In the genomic region with DNA sequence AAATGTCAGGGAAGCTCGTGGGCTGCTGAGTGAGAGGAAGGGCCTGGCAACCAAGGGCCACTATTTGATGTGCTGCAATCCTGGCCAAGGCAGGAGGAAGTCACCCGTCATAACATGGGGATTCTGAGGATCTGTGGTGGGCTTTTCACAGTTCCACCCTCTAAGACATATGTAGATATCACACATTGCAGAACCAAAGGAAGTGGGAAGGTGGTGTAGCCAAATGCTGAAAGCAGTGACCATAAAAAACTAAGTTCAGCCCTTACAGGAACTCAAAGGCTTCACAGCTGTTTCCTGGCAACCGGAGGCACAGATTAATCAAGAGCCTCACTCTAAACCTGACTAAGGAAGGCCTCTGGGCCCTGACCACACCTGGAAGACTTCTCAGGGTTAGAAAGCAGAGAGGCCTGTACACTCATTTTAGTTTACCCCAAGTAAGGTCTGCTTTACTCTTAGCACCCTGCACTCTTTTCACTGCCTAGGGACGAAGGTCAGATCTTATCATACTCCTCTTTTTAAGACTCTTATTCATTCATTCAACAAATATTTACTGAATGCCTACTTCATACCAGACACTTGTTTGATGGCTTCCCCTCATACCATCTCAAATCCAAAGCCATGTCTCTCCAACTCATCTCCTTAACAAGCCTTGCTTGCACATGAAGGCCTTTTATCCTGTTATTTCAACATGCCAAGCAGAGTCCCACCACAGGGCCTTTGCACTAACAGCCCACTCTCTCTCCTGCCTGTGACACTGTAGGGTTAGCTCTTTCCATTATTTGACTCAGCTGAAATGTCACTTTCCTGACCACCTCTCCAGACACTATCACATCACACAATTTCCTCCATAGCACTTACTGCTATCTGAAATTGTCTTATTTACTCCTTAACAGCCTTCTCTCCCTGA, we compare ENCODE assay signal across 8 cellular contexts. TPM values are rescaled to one million over a fixed set of nuclear protein-coding genes. Genes with fewer than 3 reads are reported as not detected.
DNase-seq lines count a peak whose midpoint lies in the region; ATAC-seq lines count a peak whose summit lies in the region.

No MANE protein-coding gene starts in this region.

- POLR2A ChIA-PET in activated CD4-positive, alpha-beta memory T cell treated with anti-CD3 and anti-CD28 coated beads, Interleukin-2, amount 10 ng/mL, durations not matched to agents 7 days and 5 days (lab: Charles Lee) = interaction anchor here (0.9 to 7.9 kb wide), 10 partner anchors 10 to 441 kb away, joined by 3 to 73 read pairs (median 4); a partner anchor contains a TSS

- H3K27me3 Mint-ChIP-seq in activated CD4-positive, alpha-beta memory T cell treated with anti-CD3 and anti-CD28 coated beads, Interleukin-2, amount 10 ng/mL, durations not matched to agents 7 days and 5 days = no peaks in the 10 kb centered on the region

- H3K4me1 Mint-ChIP-seq in activated CD4-positive, alpha-beta memory T cell treated with anti-CD3 and anti-CD28 coated beads, Interleukin-2, amount 10 ng/mL, durations not matched to agents 7 days and 5 days = peaks cover 84% of the 10 kb centered on the region

- CTCF ChIA-PET in activated CD4-positive, alpha-beta memory T cell treated with anti-CD3 and anti-CD28 coated beads, Interleukin-2, amount 10 ng/mL, durations not matched to agents 7 days and 5 days (lab: Charles Lee) = interaction anchor here (0.6 to 2.4 kb wide), 10 partner anchors 11 to 757 kb away, joined by 3 to 12 read pairs (median 6); a partner anchor contains a TSS

- peaks cover 46% of the 10 kb centered on the region for H3K36me3 Mint-ChIP-seq in activated CD4-positive, alpha-beta memory T cell treated with anti-CD3 and anti-CD28 coated beads, Interleukin-2, amount 10 ng/mL, durations not matched to agents 7 days and 5 days (ENCODE audit: low read depth)

- peak; percentile 37 for ATAC-seq in HG03565 (IDR thresholded peaks at IDR 0.05; ENCODE audit: unreplicated experiment)

- H3K27ac Mint-ChIP-seq in activated CD4-positive, alpha-beta memory T cell treated with anti-CD3 and anti-CD28 coated beads, Interleukin-2, amount 10 ng/mL, durations not matched to agents 7 days and 5 days = peak overlapping the region; percentile 95

- in situ Hi-C loops in ACHN (cut with HindIII; ENCODE audit: low pct_ligation_motif_present, low pct_unique_long_range_greater_than_20kb, low sequenced_read_pairs) = no loop called here

- DNase-seq in activated T-cell treated with anti-CD3 and anti-CD28 coated beads for 48 hours (ENCODE audit: low read depth) (peak; percentile 43), germinal center (ENCODE audit: low spot score) (peak; percentile 44), ACHN (no peak), SK-N-DZ (ENCODE audit: low spot score) (no peak)
- DNase-seq in activated T-cell treated with anti-CD3 and anti-CD28 coated beads, Interleukin-2, amount 50 U/mL, for 1 hour = no peak
- peak; percentile 74 for DNase-seq in activated CD4-positive, alpha-beta memory T cell treated with anti-CD3 and anti-CD28 coated beads, Interleukin-2, amount 10 ng/mL, durations not matched to agents 7 days and 5 days
- peak; percentile 27 to 31 for DNase-seq in stimulated activated CD8-positive, alpha-beta memory T cell treated with anti-CD3 and anti-CD28 coated beads, Interleukin-7, amount 100 ng/mL, for 4 hours (ENCODE audit: low read depth in 2 of 2)

- no peaks in the 10 kb centered on the region for H3K9me3 Mint-ChIP-seq in activated CD4-positive, alpha-beta memory T cell treated with anti-CD3 and anti-CD28 coated beads, Interleukin-2, amount 10 ng/mL, durations not matched to agents 7 days and 5 days

- peak overlapping the region; percentile 91 for H3K4me3 Mint-ChIP-seq in activated CD4-positive, alpha-beta memory T cell treated with anti-CD3 and anti-CD28 coated beads, Interleukin-2, amount 10 ng/mL, durations not matched to agents 7 days and 5 days

RNA-seq across cellular contexts. Expression of a gene that starts 2.6 kb away (rescaled TPM):
- 100 to 1,000 TPM; 153 to 154 TPM for total RNA-seq in activated CD4-positive, alpha-beta memory T cell treated with anti-CD3 and anti-CD28 coated beads, Interleukin-2, amount 10 ng/mL, durations not matched to agents 7 days and 5 days
- polyA plus RNA-seq in SK-N-DZ (2014; cell fraction: cytosol; rRNA removed) = 79.0 and 79.5 TPM in 2 replicates
- 52.4 and 140 TPM in 2 replicates for polyA plus RNA-seq in SK-N-DZ (2014; cell fraction: nucleus; rRNA removed)

RNA-seq across cellular contexts. Expression of a gene that starts 43.1 kb away (rescaled TPM):
- 10 to 100 TPM; 30.3 to 32.3 TPM for total RNA-seq in activated CD4-positive, alpha-beta memory T cell treated with anti-CD3 and anti-CD28 coated beads, Interleukin-2, amount 10 ng/mL, durations not matched to agents 7 days and 5 days
- polyA plus RNA-seq in SK-N-DZ (2014; cell fraction: cytosol; rRNA removed) = 39.0 and 41.6 TPM in 2 replicates
- polyA plus RNA-seq in SK-N-DZ (2014; cell fraction: nucleus; rRNA removed) = 19.4 and 20.3 TPM in 2 replicates

Comparison
In these comparisons a context has a peak if more than half of its experiments do, and no peak if none do; other contexts are left out.
1. DNase-seq: peak in activated T-cell treated with anti-CD3 and anti-CD28 coated beads for 48 hours (single experiment), activated CD4-positive, alpha-beta memory T cell treated with anti-CD3 and anti-CD28 coated beads, Interleukin-2, amount 10 ng/mL, durations not matched to agents 7 days and 5 days (single experiment), germinal center (single experiment) and stimulated activated CD8-positive, alpha-beta memory T cell treated with anti-CD3 and anti-CD28 coated beads, Interleukin-7, amount 100 ng/mL, for 4 hours (2 of 2); none in activated T-cell treated with anti-CD3 and anti-CD28 coated beads, Interleukin-2, amount 50 U/mL, for 1 hour (single experiment), ACHN (single experiment) and SK-N-DZ (single experiment).